In the genomic region with DNA sequence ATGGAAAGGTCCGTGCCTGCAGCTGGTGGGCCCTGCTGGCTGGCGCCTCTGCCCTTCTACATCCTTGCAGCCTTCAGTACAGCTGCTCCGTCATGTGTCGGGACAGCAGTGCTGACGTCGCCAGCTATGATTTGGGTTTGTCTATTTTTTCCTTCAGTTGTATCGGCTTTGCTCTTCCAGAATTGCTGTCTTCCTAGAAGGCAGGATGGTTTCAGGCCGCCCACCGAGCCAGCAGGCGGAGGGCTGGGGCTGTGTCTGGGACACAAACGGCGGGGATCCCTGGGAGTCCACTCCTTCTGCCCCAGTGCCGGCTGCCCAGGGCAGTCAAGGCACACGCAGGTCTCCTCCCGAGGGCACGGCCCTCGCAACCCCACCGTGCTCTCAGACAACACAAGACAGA, we compare ENCODE assay signal across 24 cellular contexts. TPM values are rescaled to one million over a fixed set of nuclear protein-coding genes. Genes with fewer than 3 reads are reported as not detected.
DNase-seq lines count a peak whose midpoint lies in the region; ATAC-seq and TF ChIP-seq lines count a peak whose summit lies in the region.
"Had no signal": no experiment of that assay in that cellular context is flagged by ENCODE, and none has a peak within 500 bp of the region (broad histone marks: within the 10 kb centered on the region; RNA-seq: fewer than 3 reads in every experiment).

No MANE protein-coding gene starts in this region.

- no peak for DNase-seq in activated CD4-positive, alpha-beta T cell treated with anti-CD3 and anti-CD28 coated beads, Interleukin-2, amount 10 ng/mL, durations not matched to agents 24 days and 14 days
- DNase-seq in activated CD4-positive, alpha-beta T cell treated with anti-CD3 and anti-CD28 coated beads, Interleukin-2, amount 50 U/mL, for 48 hours, result no peak
- no peak for DNase-seq in natural killer cell
- DNase-seq in natural killer cell treated with Interleukin-12 subunit alpha and Interleukin-12 subunit beta and Interleukin-15 and Interleukin-18, amount 100 ng/mL, for 72 hours (ENCODE audit: low spot score), result no peak
- peak; percentile 14 for DNase-seq in lower lobe of right lung
- DNase-seq in stimulated activated CD4-positive, alpha-beta T cell treated with anti-CD3 and anti-CD28 coated beads, Interleukin-2, amount 100 ng/mL, for 24 hours, result no peak
- no peak for DNase-seq in G401 (ENCODE audit: low spot score)
- DNase-seq: AML-193, DMS 273 treated with DMSO at 0.1 percent for 48 hours, GDM1, GM23248, HCEC 1CT, IMR-90, NCI-H1417, NCI-H187, NCI-H2107, NCI-H2227 treated with DMSO at 0.1 percent for 48 hours, NCI-H510A treated with DMSO at 0.1 percent for 48 hours, NCI-H774, SHP77 treated with DMSO at 0.1 percent for 48 hours had no signal

- H3K36me3 ChIP-seq in lower lobe of right lung, result peaks cover 84% of the 10 kb centered on the region

- no peak overlapping the region for H3K4me3 ChIP-seq in lower lobe of right lung
- H3K4me3 ChIP-seq: GM23248 had no signal

- no peaks in the 10 kb centered on the region for H3K27me3 Mint-ChIP-seq in activated CD4-positive, alpha-beta T cell treated with anti-CD3 and anti-CD28 coated beads, Interleukin-2, amount 10 ng/mL, durations not matched to agents 24 days and 14 days
- no peaks in the 10 kb centered on the region for H3K27me3 Mint-ChIP-seq in natural killer cell (ENCODE audit: low read depth in 2 of 2)
- no peaks in the 10 kb centered on the region for H3K27me3 Mint-ChIP-seq in natural killer cell treated with Interleukin-12 subunit alpha and Interleukin-12 subunit beta and Interleukin-15 and Interleukin-18, amount 100 ng/mL, for 72 hours

- TF ChIP-seq CTCF in natural killer cell (IDR thresholded peaks at IDR 0.05), result no peak
- no peak for TF ChIP-seq CTCF in lower lobe of right lung (IDR thresholded peaks at IDR 0.05)

- no peaks in the 10 kb centered on the region for H3K9me3 ChIP-seq in lower lobe of right lung

- in situ Hi-C loops in G401 (cut with HindIII; ENCODE audit: low sequenced_read_pairs), result no loop called here

- no peaks in the 10 kb centered on the region for H3K4me1 Mint-ChIP-seq in activated CD4-positive, alpha-beta T cell treated with anti-CD3 and anti-CD28 coated beads, Interleukin-2, amount 10 ng/mL, durations not matched to agents 24 days and 14 days
- H3K4me1 Mint-ChIP-seq in natural killer cell, result peaks cover 20 to 27% of the 10 kb centered on the region in 2 donors
- peaks cover 22 to 23% of the 10 kb centered on the region in 2 donors for H3K4me1 Mint-ChIP-seq in natural killer cell treated with Interleukin-12 subunit alpha and Interleukin-12 subunit beta and Interleukin-15 and Interleukin-18, amount 100 ng/mL, for 72 hours (ENCODE audit: low read depth in 2 of 2)

- ATAC-seq in natural killer cell (no peak), lower lobe of right lung (no peak), GM21529 (IDR thresholded peaks at IDR 0.05; ENCODE audit: unreplicated experiment) (no peak)
- ATAC-seq in natural killer cell treated with Interleukin-12 subunit alpha and Interleukin-12 subunit beta and Interleukin-15 and Interleukin-18, amount 100 ng/mL, for 72 hours, result no peak

- intact Hi-C loops in activated CD4-positive, alpha-beta T cell treated with anti-CD3 and anti-CD28 coated beads, Interleukin-2, amount 10 ng/mL, durations not matched to agents 24 days and 14 days (cut with micrococcal nuclease), result no loop called here
- intact Hi-C loops in natural killer cell (cut with micrococcal nuclease), result no loop called here
- intact Hi-C loops in lower lobe of right lung (cut with DNase I), result no loop called here

- no peak overlapping the region for H3K4me3 Mint-ChIP-seq in activated CD4-positive, alpha-beta T cell treated with anti-CD3 and anti-CD28 coated beads, Interleukin-2, amount 10 ng/mL, durations not matched to agents 24 days and 14 days
- no peak overlapping the region for H3K4me3 Mint-ChIP-seq in natural killer cell
- H3K4me3 Mint-ChIP-seq in natural killer cell treated with Interleukin-12 subunit alpha and Interleukin-12 subunit beta and Interleukin-15 and Interleukin-18, amount 100 ng/mL, for 72 hours, result no peak overlapping the region

- no peaks in the 10 kb centered on the region for H3K4me1 ChIP-seq in lower lobe of right lung

- peak overlapping the region; percentile 23 for H3K27ac Mint-ChIP-seq in activated CD4-positive, alpha-beta T cell treated with anti-CD3 and anti-CD28 coated beads, Interleukin-2, amount 10 ng/mL, durations not matched to agents 24 days and 14 days
- H3K27ac Mint-ChIP-seq in natural killer cell, result peak overlapping the region; percentile 57 to 59
- H3K27ac Mint-ChIP-seq in natural killer cell treated with Interleukin-12 subunit alpha and Interleukin-12 subunit beta and Interleukin-15 and Interleukin-18, amount 100 ng/mL, for 72 hours, result peak overlapping the region in 1 of 2 donors; percentile 71

- H3K27ac ChIP-seq in lower lobe of right lung, result no peak overlapping the region
- H3K27ac ChIP-seq: 22Rv1, C4-2B, GM23248 had no signal

- no peaks in the 10 kb centered on the region for H3K27me3 ChIP-seq in lower lobe of right lung (ENCODE audit: low read depth)

- peaks cover 13% of the 10 kb centered on the region for H3K9me3 Mint-ChIP-seq in activated CD4-positive, alpha-beta T cell treated with anti-CD3 and anti-CD28 coated beads, Interleukin-2, amount 10 ng/mL, durations not matched to agents 24 days and 14 days
- peaks cover 5 to 7% of the 10 kb centered on the region in 2 donors for H3K9me3 Mint-ChIP-seq in natural killer cell
- H3K9me3 Mint-ChIP-seq in natural killer cell treated with Interleukin-12 subunit alpha and Interleukin-12 subunit beta and Interleukin-15 and Interleukin-18, amount 100 ng/mL, for 72 hours, result no peaks in the 10 kb centered on the region

- peaks cover 83% of the 10 kb centered on the region for H3K36me3 Mint-ChIP-seq in activated CD4-positive, alpha-beta T cell treated with anti-CD3 and anti-CD28 coated beads, Interleukin-2, amount 10 ng/mL, durations not matched to agents 24 days and 14 days (ENCODE audit: low read depth)
- peaks cover 39% of the 10 kb centered on the region for H3K36me3 Mint-ChIP-seq in natural killer cell
- H3K36me3 Mint-ChIP-seq in natural killer cell treated with Interleukin-12 subunit alpha and Interleukin-12 subunit beta and Interleukin-15 and Interleukin-18, amount 100 ng/mL, for 72 hours, result peaks cover 48% of the 10 kb centered on the region

RNA-seq across cellular contexts. Expression of a gene that starts 32.2 kb away (rescaled TPM):
- 1.0 and 1.7 TPM in 2 replicates for total RNA-seq in activated CD4-positive, alpha-beta T cell treated with anti-CD3 and anti-CD28 coated beads, Interleukin-2, amount 10 ng/mL, durations not matched to agents 24 days and 14 days
- total RNA-seq in natural killer cell (not detected), lower lobe of right lung (3.9 TPM)
- not detected for total RNA-seq in natural killer cell treated with Interleukin-12 subunit alpha and Interleukin-12 subunit beta and Interleukin-15 and Interleukin-18, amount 100 ng/mL, for 72 hours
- 1.8 and 4.7 TPM in 2 replicates for total RNA-seq in G401 (2014; rRNA removed; shearing (Covaris generic))
- total RNA-seq: GM23248, IMR-90, M059J had no signal
